16 cellular contexts compared by ENCODE assay signal in genomic region chr7:2006231-2006771, GRCh38.
DNase-seq lines count a peak whose midpoint lies in the region; ATAC-seq, FAIRE-seq and TF ChIP-seq lines count a peak whose summit lies in the region.
"Had no signal": no experiment of that assay in that cellular context is flagged by ENCODE, and none has a peak within 500 bp of the region (broad histone marks: within the 10 kb centered on the region; RNA-seq: fewer than 3 reads in every experiment).

No MANE protein-coding gene starts in this region.

- H3K36me3 ChIP-seq in spleen = peaks cover 0 to 44% (median 2%) of the 10 kb centered on the region in 6 donors
- H3K36me3 ChIP-seq: lower lobe of right lung had no signal

- ATAC-seq in activated T-helper 17 cell treated with anti-CD3 and anti-CD28 coated beads, Interleukin-2, amount 50 U/mL, for 72 hours (replicated peaks) = no peak
- no peak for ATAC-seq in left lobe of liver
- ATAC-seq: lower lobe of right lung had no signal

- H3K9me3 ChIP-seq in spleen = no peaks in the 10 kb centered on the region
- H3K9me3 ChIP-seq: lower lobe of right lung, neutrophil had no signal

- H3K36me3 Mint-ChIP-seq in activated T-helper 17 cell treated with anti-CD3 and anti-CD28 coated beads, Interleukin-2, amount 50 U/mL, for 72 hours (ENCODE audit: low read depth) = no peaks in the 10 kb centered on the region
- peaks cover 4% of the 10 kb centered on the region for H3K36me3 Mint-ChIP-seq in osteocyte (ENCODE audit: unreplicated experiment)

- peaks cover 7% of the 10 kb centered on the region for H3K4me1 Mint-ChIP-seq in activated T-helper 17 cell treated with anti-CD3 and anti-CD28 coated beads, Interleukin-2, amount 50 U/mL, for 72 hours
- peaks cover 3% of the 10 kb centered on the region for H3K4me1 Mint-ChIP-seq in osteocyte (ENCODE audit: unreplicated experiment)

- FAIRE-seq in D721Med (lab: Jason Lieb, UNC) = no peak
- FAIRE-seq: RCC 7860 had no signal

- DNase-seq in D721Med (ENCODE audit: insufficient read length, low spot score) = peak; percentile 6
- DNase-seq in left lobe of liver (ENCODE audit: low spot score) = peak; percentile 33
- peak; percentile 61 for DNase-seq in spleen
- no peak for DNase-seq in osteocyte (ENCODE audit: extremely low spot score, unreplicated experiment)
- DNase-seq in cerebellum (ENCODE audit: low spot score) = no peak
- no peak for DNase-seq in stimulated activated CD4-positive, alpha-beta T cell treated with anti-CD3 and anti-CD28 coated beads, Interleukin-15, amount 100 ng/mL, for 24 hours
- DNase-seq: activated CD4-positive, alpha-beta T cell treated with anti-CD3 and anti-CD28 coated beads for 1 hour; activated T-cell treated with anti-CD3 and anti-CD28 coated beads for 4 hours; CD4-positive, alpha-beta memory T cell; GF-D8; NCI-H187; NCI-H69 had no signal

- H3K4me1 ChIP-seq in spleen = peaks cover 0 to 33% (median 13%) of the 10 kb centered on the region in 6 donors
- H3K4me1 ChIP-seq: lower lobe of right lung had no signal

- no peak for TF ChIP-seq CTCF in D721Med (IDR thresholded peaks at IDR 0.05; ENCODE audit: insufficient read depth, missing control alignments)
- TF ChIP-seq CTCF in spleen (IDR thresholded peaks at IDR 0.05 in 8 of 11, conservative IDR thresholded peaks at IDR 0.05 in 3 of 11) = no peak
- TF ChIP-seq CTCF in osteocyte (IDR thresholded peaks at IDR 0.05) = no peak

- no peak overlapping the region for H3K27ac ChIP-seq in spleen
- H3K27ac ChIP-seq: lower lobe of right lung, neutrophil had no signal

- 81 to 90% (median 89%) methylated on average over 20 of the region's 20 CpGs for WGBS in spleen, 5 donors

- peak overlapping the region; percentile 26 for H3K27ac Mint-ChIP-seq in activated T-helper 17 cell treated with anti-CD3 and anti-CD28 coated beads, Interleukin-2, amount 50 U/mL, for 72 hours
- H3K27ac Mint-ChIP-seq in osteocyte (ENCODE audit: unreplicated experiment) = no peak overlapping the region

- no peaks in the 10 kb centered on the region for H3K9me3 Mint-ChIP-seq in activated T-helper 17 cell treated with anti-CD3 and anti-CD28 coated beads, Interleukin-2, amount 50 U/mL, for 72 hours
- no peaks in the 10 kb centered on the region for H3K9me3 Mint-ChIP-seq in osteocyte (ENCODE audit: unreplicated experiment)
- H3K9me3 Mint-ChIP-seq: CD4-positive, alpha-beta memory T cell had no signal

- intact Hi-C loops in spleen (cut with DNase I; ENCODE audit: low total_unique reads) = no loop called here

- H3K4me3 Mint-ChIP-seq in activated T-helper 17 cell treated with anti-CD3 and anti-CD28 coated beads, Interleukin-2, amount 50 U/mL, for 72 hours = no peak overlapping the region
- H3K4me3 Mint-ChIP-seq in osteocyte (ENCODE audit: unreplicated experiment) = no peak overlapping the region
- H3K4me3 Mint-ChIP-seq: CD4-positive, alpha-beta memory T cell had no signal

- H3K4me3 ChIP-seq in spleen = no peak overlapping the region
- H3K4me3 ChIP-seq: lower lobe of right lung had no signal

- no peaks in the 10 kb centered on the region for H3K27me3 ChIP-seq in spleen (replicated peaks in 1 of 7)
- H3K27me3 ChIP-seq: neutrophil had no signal

- H3K27me3 Mint-ChIP-seq in activated T-helper 17 cell treated with anti-CD3 and anti-CD28 coated beads, Interleukin-2, amount 50 U/mL, for 72 hours = no peaks in the 10 kb centered on the region
- H3K27me3 Mint-ChIP-seq in osteocyte (ENCODE audit: unreplicated experiment) = no peaks in the 10 kb centered on the region
- H3K27me3 Mint-ChIP-seq: CD4-positive, alpha-beta memory T cell had no signal

- no peak for TF ChIP-seq POLR2A in spleen (IDR thresholded peaks at IDR 0.05)

Comparison
In these comparisons a context has a peak if more than half of its experiments do, and no peak if none do; other contexts are left out.
1. DNase-seq: peak in D721Med (single experiment), left lobe of liver (single experiment) and spleen (single experiment); none in osteocyte (single experiment), cerebellum (single experiment) and stimulated activated CD4-positive, alpha-beta T cell treated with anti-CD3 and anti-CD28 coated beads, Interleukin-15, amount 100 ng/mL, for 24 hours (single experiment).